1 cellular context compared by ENCODE assay signal in the genomic region with DNA sequence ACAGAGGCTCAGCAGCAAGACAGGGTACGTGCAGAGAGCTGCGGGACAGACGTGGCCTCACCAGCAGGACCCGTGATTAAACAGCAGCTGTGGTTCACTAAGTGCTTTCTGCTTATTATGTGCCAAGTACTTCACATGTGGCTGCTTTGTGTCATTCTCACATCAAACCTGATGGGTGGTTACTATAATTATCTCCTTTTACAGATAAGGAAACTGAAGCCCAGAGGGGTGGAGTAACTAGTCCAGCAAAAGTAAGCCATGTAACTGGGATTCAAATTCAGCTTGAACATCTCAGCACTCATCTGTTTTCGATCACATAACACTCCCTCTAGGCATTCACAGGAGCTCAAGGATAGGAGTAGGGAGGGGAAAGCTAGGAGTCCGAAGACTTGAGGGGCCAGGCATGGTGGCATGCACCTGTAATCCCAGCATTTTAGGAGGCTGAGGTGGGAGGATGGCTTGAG.
TF ChIP-seq lines count a peak whose summit lies in the region.

No MANE protein-coding gene starts in this region.

TF ChIP-seq in K562, 482 proteins besides CTCF, POLR2A, EP300 and RAD21 (continued from another document and continues in another):
- peak; percentile 7; the same call in 1 of the 2 replicates for TF ChIP-seq TEAD4 (IDR thresholded peaks at IDR 0.05; ENCODE audit: low read length)
- TF ChIP-seq TEAD4 (CRISPR knock-in tag; IDR thresholded peaks at IDR 0.05; ENCODE audit: borderline replicate concordance): no peak
- TF ChIP-seq, protein P1, sequence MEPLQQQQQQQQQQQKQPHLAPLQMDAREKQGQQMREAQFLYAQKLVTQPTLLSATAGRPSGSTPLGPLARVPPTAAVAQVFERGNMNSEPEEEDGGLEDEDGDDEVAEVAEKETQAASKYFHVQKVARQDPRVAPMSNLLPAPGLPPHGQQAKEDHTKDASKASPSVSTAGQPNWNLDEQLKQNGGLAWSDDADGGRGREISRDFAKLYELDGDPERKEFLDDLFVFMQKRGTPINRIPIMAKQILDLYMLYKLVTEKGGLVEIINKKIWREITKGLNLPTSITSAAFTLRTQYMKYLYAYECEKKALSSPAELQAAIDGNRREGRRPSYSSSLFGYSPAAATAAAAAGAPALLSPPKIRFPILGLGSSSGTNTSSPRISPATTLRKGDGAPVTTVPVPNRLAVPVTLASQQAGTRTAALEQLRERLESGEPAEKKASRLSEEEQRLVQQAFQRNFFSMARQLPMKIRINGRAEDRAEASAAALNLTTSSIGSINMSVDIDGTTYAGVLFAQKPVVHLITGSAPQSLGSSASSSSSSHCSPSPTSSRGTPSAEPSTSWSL (CRISPR knock-in tag; IDR thresholded peaks at IDR 0.05; ENCODE audit: borderline replicate concordance): no peak
- TF ChIP-seq SMAD1 (IDR thresholded peaks at IDR 0.05; ENCODE audit: low read depth, low read length, partially characterized antibody): no peak
- TF ChIP-seq HOXB6 (CRISPR knock-in tag; IDR thresholded peaks at IDR 0.05; ENCODE audit: borderline replicate concordance): 0 out of 2 replicates have a peak, but pooled peaks have one; percentile 14
- peak; percentile 28 for TF ChIP-seq ZFP36 (IDR thresholded peaks at IDR 0.05; ENCODE audit: low read depth, low read length, partially characterized antibody)
- TF ChIP-seq NUFIP1 (IDR thresholded peaks at IDR 0.05; ENCODE audit: partially characterized antibody): no peak
- TF ChIP-seq, protein P2, sequence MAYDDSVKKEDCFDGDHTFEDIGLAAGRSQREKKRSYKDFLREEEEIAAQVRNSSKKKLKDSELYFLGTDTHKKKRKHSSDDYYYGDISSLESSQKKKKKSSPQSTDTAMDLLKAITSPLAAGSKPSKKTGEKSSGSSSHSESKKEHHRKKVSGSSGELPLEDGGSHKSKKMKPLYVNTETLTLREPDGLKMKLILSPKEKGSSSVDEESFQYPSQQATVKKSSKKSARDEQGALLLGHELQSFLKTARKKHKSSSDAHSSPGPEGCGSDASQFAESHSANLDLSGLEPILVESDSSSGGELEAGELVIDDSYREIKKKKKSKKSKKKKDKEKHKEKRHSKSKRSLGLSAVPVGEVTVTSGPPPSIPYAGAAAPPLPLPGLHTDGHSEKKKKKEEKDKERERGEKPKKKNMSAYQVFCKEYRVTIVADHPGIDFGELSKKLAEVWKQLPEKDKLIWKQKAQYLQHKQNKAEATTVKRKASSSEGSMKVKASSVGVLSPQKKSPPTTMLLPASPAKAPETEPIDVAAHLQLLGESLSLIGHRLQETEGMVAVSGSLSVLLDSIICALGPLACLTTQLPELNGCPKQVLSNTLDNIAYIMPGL (CRISPR knock-in tag; IDR thresholded peaks at IDR 0.05): no peak
- no peak for TF ChIP-seq LARP7 (IDR thresholded peaks at IDR 0.05)
- no peak for TF ChIP-seq HCFC1 (IDR thresholded peaks at IDR 0.05; ENCODE audit: low read depth, low read length)
- TF ChIP-seq ZNF232 (CRISPR knock-in tag; IDR thresholded peaks at IDR 0.05): no peak
- TF ChIP-seq CBFA2T3 (IDR thresholded peaks at IDR 0.05): no peak
- no peak for TF ChIP-seq ZKSCAN1 (IDR thresholded peaks at IDR 0.05; ENCODE audit: low read depth, low read length)
- TF ChIP-seq, protein P3, sequence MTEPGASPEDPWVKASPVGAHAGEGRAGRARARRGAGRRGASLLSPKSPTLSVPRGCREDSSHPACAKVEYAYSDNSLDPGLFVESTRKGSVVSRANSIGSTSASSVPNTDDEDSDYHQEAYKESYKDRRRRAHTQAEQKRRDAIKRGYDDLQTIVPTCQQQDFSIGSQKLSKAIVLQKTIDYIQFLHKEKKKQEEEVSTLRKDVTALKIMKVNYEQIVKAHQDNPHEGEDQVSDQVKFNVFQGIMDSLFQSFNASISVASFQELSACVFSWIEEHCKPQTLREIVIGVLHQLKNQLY (CRISPR knock-in tag; conservative IDR thresholded peaks at IDR 0.05): no peak
- no peak for TF ChIP-seq ZNF311 (CRISPR knock-in tag; IDR thresholded peaks at IDR 0.05)
- TF ChIP-seq SP1 (CRISPR knock-in tag; IDR thresholded peaks at IDR 0.05): 0 out of 2 replicates have a peak, but pooled peaks have one; percentile 50
- peak; percentile 91 for TF ChIP-seq MEF2D (tag; conservative IDR thresholded peaks at IDR 0.05; ENCODE audit: low read depth)
- TF ChIP-seq ZNF77 (CRISPR knock-in tag; IDR thresholded peaks at IDR 0.05): no peak
- TF ChIP-seq ZNF23 (CRISPR knock-in tag; IDR thresholded peaks at IDR 0.05): no peak
- TF ChIP-seq, protein P4, sequence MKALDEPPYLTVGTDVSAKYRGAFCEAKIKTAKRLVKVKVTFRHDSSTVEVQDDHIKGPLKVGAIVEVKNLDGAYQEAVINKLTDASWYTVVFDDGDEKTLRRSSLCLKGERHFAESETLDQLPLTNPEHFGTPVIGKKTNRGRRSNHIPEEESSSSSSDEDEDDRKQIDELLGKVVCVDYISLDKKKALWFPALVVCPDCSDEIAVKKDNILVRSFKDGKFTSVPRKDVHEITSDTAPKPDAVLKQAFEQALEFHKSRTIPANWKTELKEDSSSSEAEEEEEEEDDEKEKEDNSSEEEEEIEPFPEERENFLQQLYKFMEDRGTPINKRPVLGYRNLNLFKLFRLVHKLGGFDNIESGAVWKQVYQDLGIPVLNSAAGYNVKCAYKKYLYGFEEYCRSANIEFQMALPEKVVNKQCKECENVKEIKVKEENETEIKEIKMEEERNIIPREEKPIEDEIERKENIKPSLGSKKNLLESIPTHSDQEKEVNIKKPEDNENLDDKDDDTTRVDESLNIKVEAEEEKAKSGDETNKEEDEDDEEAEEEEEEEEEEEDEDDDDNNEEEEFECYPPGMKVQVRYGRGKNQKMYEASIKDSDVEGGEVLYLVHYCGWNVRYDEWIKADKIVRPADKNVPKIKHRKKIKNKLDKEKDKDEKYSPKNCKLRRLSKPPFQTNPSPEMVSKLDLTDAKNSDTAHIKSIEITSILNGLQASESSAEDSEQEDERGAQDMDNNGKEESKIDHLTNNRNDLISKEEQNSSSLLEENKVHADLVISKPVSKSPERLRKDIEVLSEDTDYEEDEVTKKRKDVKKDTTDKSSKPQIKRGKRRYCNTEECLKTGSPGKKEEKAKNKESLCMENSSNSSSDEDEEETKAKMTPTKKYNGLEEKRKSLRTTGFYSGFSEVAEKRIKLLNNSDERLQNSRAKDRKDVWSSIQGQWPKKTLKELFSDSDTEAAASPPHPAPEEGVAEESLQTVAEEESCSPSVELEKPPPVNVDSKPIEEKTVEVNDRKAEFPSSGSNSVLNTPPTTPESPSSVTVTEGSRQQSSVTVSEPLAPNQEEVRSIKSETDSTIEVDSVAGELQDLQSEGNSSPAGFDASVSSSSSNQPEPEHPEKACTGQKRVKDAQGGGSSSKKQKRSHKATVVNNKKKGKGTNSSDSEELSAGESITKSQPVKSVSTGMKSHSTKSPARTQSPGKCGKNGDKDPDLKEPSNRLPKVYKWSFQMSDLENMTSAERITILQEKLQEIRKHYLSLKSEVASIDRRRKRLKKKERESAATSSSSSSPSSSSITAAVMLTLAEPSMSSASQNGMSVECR (CRISPR knock-in tag; IDR thresholded peaks at IDR 0.05): no peak
- peak; percentile 8; the same call in 1 of the 2 replicates for TF ChIP-seq SMAD3 (CRISPR knock-in tag; conservative IDR thresholded peaks at IDR 0.05)
- TF ChIP-seq, protein P5, sequence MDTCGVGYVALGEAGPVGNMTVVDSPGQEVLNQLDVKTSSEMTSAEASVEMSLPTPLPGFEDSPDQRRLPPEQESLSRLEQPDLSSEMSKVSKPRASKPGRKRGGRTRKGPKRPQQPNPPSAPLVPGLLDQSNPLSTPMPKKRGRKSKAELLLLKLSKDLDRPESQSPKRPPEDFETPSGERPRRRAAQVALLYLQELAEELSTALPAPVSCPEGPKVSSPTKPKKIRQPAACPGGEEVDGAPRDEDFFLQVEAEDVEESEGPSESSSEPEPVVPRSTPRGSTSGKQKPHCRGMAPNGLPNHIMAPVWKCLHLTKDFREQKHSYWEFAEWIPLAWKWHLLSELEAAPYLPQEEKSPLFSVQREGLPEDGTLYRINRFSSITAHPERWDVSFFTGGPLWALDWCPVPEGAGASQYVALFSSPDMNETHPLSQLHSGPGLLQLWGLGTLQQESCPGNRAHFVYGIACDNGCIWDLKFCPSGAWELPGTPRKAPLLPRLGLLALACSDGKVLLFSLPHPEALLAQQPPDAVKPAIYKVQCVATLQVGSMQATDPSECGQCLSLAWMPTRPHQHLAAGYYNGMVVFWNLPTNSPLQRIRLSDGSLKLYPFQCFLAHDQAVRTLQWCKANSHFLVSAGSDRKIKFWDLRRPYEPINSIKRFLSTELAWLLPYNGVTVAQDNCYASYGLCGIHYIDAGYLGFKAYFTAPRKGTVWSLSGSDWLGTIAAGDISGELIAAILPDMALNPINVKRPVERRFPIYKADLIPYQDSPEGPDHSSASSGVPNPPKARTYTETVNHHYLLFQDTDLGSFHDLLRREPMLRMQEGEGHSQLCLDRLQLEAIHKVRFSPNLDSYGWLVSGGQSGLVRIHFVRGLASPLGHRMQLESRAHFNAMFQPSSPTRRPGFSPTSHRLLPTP (IDR thresholded peaks at IDR 0.05; ENCODE audit: borderline replicate concordance, extremely low read depth, insufficient read length): no peak
- TF ChIP-seq PTBP1 (IDR thresholded peaks at IDR 0.05; ENCODE audit: low read depth, low read length): no peak
- peak; percentile 80 for TF ChIP-seq MEIS2 (IDR thresholded peaks at IDR 0.05; ENCODE audit: partially characterized antibody)
- TF ChIP-seq ZEB2 (IDR thresholded peaks at IDR 0.05): 0 out of 2 replicates have a peak, but pooled peaks have one; percentile 6
- TF ChIP-seq, protein P6, sequence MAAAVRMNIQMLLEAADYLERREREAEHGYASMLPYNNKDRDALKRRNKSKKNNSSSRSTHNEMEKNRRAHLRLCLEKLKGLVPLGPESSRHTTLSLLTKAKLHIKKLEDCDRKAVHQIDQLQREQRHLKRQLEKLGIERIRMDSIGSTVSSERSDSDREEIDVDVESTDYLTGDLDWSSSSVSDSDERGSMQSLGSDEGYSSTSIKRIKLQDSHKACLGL (CRISPR knock-in tag; IDR thresholded peaks at IDR 0.05; ENCODE audit: borderline replicate concordance, poor library complexity, severe bottlenecking): no peak
- TF ChIP-seq ZNF253 (CRISPR knock-in tag; conservative IDR thresholded peaks at IDR 0.05): no peak
- TF ChIP-seq NONO (IDR thresholded peaks at IDR 0.05; ENCODE audit: low read depth in 2 of 2, low read length in 1 of 2): no peak
- no peak for TF ChIP-seq NR2C2 (CRISPR knock-in tag; IDR thresholded peaks at IDR 0.05)
- TF ChIP-seq NR2C2 (tag; IDR thresholded peaks at IDR 0.05): peak; percentile 12; the same call in 1 of the 2 replicates
- TF ChIP-seq MXI1 (IDR thresholded peaks at IDR 0.05; ENCODE audit: low read depth, low read length): no peak
- TF ChIP-seq TSC22D4 (tag; IDR thresholded peaks at IDR 0.05): no peak
- no peak for TF ChIP-seq TARDBP (IDR thresholded peaks at IDR 0.05)
- no peak for TF ChIP-seq NRF1 (conservative IDR thresholded peaks at IDR 0.05 in 1 of 2, IDR thresholded peaks at IDR 0.05 in 1 of 2)
- TF ChIP-seq NCOA6 (IDR thresholded peaks at IDR 0.05): no peak
- no peak for TF ChIP-seq ZNF589 (CRISPR knock-in tag; IDR thresholded peaks at IDR 0.05; ENCODE audit: low read depth)
- no peak for TF ChIP-seq FOXK2 (conservative IDR thresholded peaks at IDR 0.05 in 1 of 2, IDR thresholded peaks at IDR 0.05 in 1 of 2; ENCODE audit: low read depth in 2 of 2)
- no peak for TF ChIP-seq FOSL1 (tag; conservative IDR thresholded peaks at IDR 0.05)
- TF ChIP-seq, protein P7, sequence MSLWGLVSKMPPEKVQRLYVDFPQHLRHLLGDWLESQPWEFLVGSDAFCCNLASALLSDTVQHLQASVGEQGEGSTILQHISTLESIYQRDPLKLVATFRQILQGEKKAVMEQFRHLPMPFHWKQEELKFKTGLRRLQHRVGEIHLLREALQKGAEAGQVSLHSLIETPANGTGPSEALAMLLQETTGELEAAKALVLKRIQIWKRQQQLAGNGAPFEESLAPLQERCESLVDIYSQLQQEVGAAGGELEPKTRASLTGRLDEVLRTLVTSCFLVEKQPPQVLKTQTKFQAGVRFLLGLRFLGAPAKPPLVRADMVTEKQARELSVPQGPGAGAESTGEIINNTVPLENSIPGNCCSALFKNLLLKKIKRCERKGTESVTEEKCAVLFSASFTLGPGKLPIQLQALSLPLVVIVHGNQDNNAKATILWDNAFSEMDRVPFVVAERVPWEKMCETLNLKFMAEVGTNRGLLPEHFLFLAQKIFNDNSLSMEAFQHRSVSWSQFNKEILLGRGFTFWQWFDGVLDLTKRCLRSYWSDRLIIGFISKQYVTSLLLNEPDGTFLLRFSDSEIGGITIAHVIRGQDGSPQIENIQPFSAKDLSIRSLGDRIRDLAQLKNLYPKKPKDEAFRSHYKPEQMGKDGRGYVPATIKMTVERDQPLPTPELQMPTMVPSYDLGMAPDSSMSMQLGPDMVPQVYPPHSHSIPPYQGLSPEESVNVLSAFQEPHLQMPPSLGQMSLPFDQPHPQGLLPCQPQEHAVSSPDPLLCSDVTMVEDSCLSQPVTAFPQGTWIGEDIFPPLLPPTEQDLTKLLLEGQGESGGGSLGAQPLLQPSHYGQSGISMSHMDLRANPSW (CRISPR knock-in tag; IDR thresholded peaks at IDR 0.05): no peak
- peak; percentile 51; the same call in 1 of the 2 replicates for TF ChIP-seq MYC (IDR thresholded peaks at IDR 0.05; ENCODE audit: low read depth, low read length)
- no peak for TF ChIP-seq MYC (CRISPR knock-in tag; IDR thresholded peaks at IDR 0.05; ENCODE audit: borderline replicate concordance, low read depth)
- 0 out of 2 replicates have a peak, but pooled peaks have one; percentile 50 for TF ChIP-seq NR1H2 (CRISPR knock-in tag; IDR thresholded peaks at IDR 0.05)
- no peak for TF ChIP-seq ADNP (tag; IDR thresholded peaks at IDR 0.05)
